8 cellular contexts compared by ENCODE assay signal in genomic region chr12:26121323-26121740, GRCh38. TPM values are rescaled to one million over a fixed set of nuclear protein-coding genes. Genes with fewer than 3 reads are reported as not detected.
A peak's percentile ranks its signal among the peaks of the same experiment; 100 is the strongest.
DNase-seq lines count a peak whose midpoint lies in the region; ATAC-seq and TF ChIP-seq lines count a peak whose summit lies in the region.

No MANE protein-coding gene starts in this region.

- no peaks in the 10 kb centered on the region for H4K20me1 ChIP-seq in SK-N-SH (ENCODE audit: insufficient read depth)

- peaks cover 23% of the 10 kb centered on the region for H3F3A ChIP-seq in SK-N-SH (replicated peaks; ENCODE audit: insufficient read depth)

- CTCF ChIA-PET in SK-N-SH (lab: Yijun Ruan, JAX): interaction anchor here (0.6 to 10.1 kb wide), 17 partner anchors 13 to 1011 kb away, joined by 3 to 64 read pairs (median 6); no protein-coding TSS in a partner anchor

- H3K9me2 ChIP-seq in SK-N-SH: no peaks in the 10 kb centered on the region

- peaks cover 23% of the 10 kb centered on the region for H3K79me2 ChIP-seq in SK-N-SH (ENCODE audit: insufficient read depth)

- TF ChIP-seq EP300 in SK-N-SH (IDR thresholded peaks at IDR 0.05; ENCODE audit: borderline replicate concordance in 1 of 2, low read depth in 1 of 2, low read length in 1 of 2): no peak

- H3K27me3 ChIP-seq in SK-N-SH (ENCODE audit: insufficient read depth): no peaks in the 10 kb centered on the region
- no peaks in the 10 kb centered on the region for H3K27me3 ChIP-seq in stomach smooth muscle (ENCODE audit: control insufficient read depth in 1 of 2, insufficient read depth in 2 of 2, low read length in 2 of 2)

- H3K27me3 Mint-ChIP-seq in activated naive CD8-positive, alpha-beta T cell: peaks cover 58% of the 10 kb centered on the region
- peaks cover 15 to 41% (median 25%) of the 10 kb centered on the region in 3 donors for H3K27me3 Mint-ChIP-seq in immature natural killer cell (ENCODE audit: low read depth in 3 of 3)

- TF ChIP-seq RAD21 in SK-N-SH (IDR thresholded peaks at IDR 0.05; ENCODE audit: low read length): no peak

- POLR2A ChIA-PET in SK-N-SH (lab: Yijun Ruan, JAX): interaction anchor here (0.6 to 1.1 kb wide), 2 partner anchors 493 to 530 kb away, joined by 3 read pairs; no protein-coding TSS in a partner anchor

- peak overlapping the region; percentile 62 for H3K4me2 ChIP-seq in SK-N-SH

- no peaks in the 10 kb centered on the region for H3K9me3 ChIP-seq in SK-N-SH
- no peaks in the 10 kb centered on the region for H3K9me3 ChIP-seq in stomach smooth muscle (ENCODE audit: control insufficient read depth in 2 of 2, low read length in 2 of 2)

- no peaks in the 10 kb centered on the region for H3K9me3 Mint-ChIP-seq in activated naive CD8-positive, alpha-beta T cell (ENCODE audit: low read depth)
- H3K9me3 Mint-ChIP-seq in immature natural killer cell: no peaks in the 10 kb centered on the region

- H3K9ac ChIP-seq in SK-N-SH (peak overlapping the region; percentile 62; the same call in 1 of the 2 replicates), stomach smooth muscle (ENCODE audit: low read length in 2 of 2) (peak overlapping the region; percentile 69 to 79)

- peaks cover 31% of the 10 kb centered on the region for H3K4me1 Mint-ChIP-seq in activated naive CD8-positive, alpha-beta T cell (ENCODE audit: low read depth)
- peaks cover 28 to 37% of the 10 kb centered on the region in 2 donors for H3K4me1 Mint-ChIP-seq in immature natural killer cell

- peak overlapping the region; percentile 8 for H3K27ac Mint-ChIP-seq in activated naive CD8-positive, alpha-beta T cell
- H3K27ac Mint-ChIP-seq in immature natural killer cell: no peak overlapping the region

- H3K36me3 ChIP-seq in SK-N-SH (replicated peaks in 1 of 2; ENCODE audit: control insufficient read depth in 1 of 2, insufficient read depth in 2 of 2, low read length in 1 of 2) (no peaks in the 10 kb centered on the region), stomach smooth muscle (ENCODE audit: control insufficient read depth in 2 of 2, insufficient read depth in 2 of 2, low read length in 2 of 2) (no peaks in the 10 kb centered on the region)

- no peaks in the 10 kb centered on the region for H3K36me3 Mint-ChIP-seq in activated naive CD8-positive, alpha-beta T cell
- H3K36me3 Mint-ChIP-seq in immature natural killer cell: no peaks in the 10 kb centered on the region

- WGBS in SK-N-SH (ENCODE audit: low lambda C conversion rate): 94% methylated on average over 8 of the region's 8 CpGs

- no peak for ATAC-seq in SK-N-SH treated with all-trans-retinoic acid at 6 μM for 48 hours
- ATAC-seq in GM21619 (IDR thresholded peaks at IDR 0.05; ENCODE audit: unreplicated experiment): no peak

- peaks cover 4 to 21% of the 10 kb centered on the region in 2 experiments; a peak in 3 of 4 replicates for H3K4me1 ChIP-seq in SK-N-SH (ENCODE audit: control insufficient read depth in 1 of 2, insufficient read depth in 2 of 2, low read depth in 1 of 2, low read length in 1 of 2)
- peaks cover 37% of the 10 kb centered on the region for H3K4me1 ChIP-seq in stomach smooth muscle (ENCODE audit: control insufficient read depth, insufficient read depth, low read length)

- peak overlapping the region; percentile 72 for H3K4me3 Mint-ChIP-seq in activated naive CD8-positive, alpha-beta T cell
- H3K4me3 Mint-ChIP-seq in immature natural killer cell: peak overlapping the region; percentile 34 to 75 (median 66)

- no peak overlapping the region for H2AFZ ChIP-seq in SK-N-SH (ENCODE audit: low read depth)

- H3K4me3 ChIP-seq in SK-N-SH (ENCODE audit: low read depth in 2 of 2, low read length in 1 of 2) (peak overlapping the region in 1 of 2 experiments; percentile 51; a peak in 2 of 4 replicates), stomach smooth muscle (ENCODE audit: low read length in 2 of 2) (peak overlapping the region; percentile 50 to 92)

- DNase-seq in SK-N-SH: no peak
- no peak for DNase-seq in immature natural killer cell
- no peak for DNase-seq in SIG-M5 treated with dmso at 0.1 percent for 504 hours (lab: John Stamatoyannopoulos, UW; ENCODE audit: unreplicated experiment)
- no peak for DNase-seq in UCSD-AML1 (lab: John Stamatoyannopoulos, UW; ENCODE audit: unreplicated experiment)

- H3K27ac ChIP-seq in SK-N-SH (ENCODE audit: low read depth in 2 of 2, low read length in 1 of 2) (no peak overlapping the region), stomach smooth muscle (ENCODE audit: low read length) (peak overlapping the region; percentile 88)

- no peak for TF ChIP-seq CTCF in SK-N-SH (IDR thresholded peaks at IDR 0.05)

TF ChIP-seq in SK-N-SH, 30 proteins besides CTCF, POLR2A, EP300 and RAD21:
- TF ChIP-seq FOSL2 (IDR thresholded peaks at IDR 0.05; ENCODE audit: borderline replicate concordance, low read depth) (no peak), RFX5 (IDR thresholded peaks at IDR 0.05; ENCODE audit: low read length) (no peak), TEAD4 (IDR thresholded peaks at IDR 0.05; ENCODE audit: borderline replicate concordance, insufficient read depth) (no peak), YY1 (IDR thresholded peaks at IDR 0.05; ENCODE audit: low read depth) (no peak), TCF12 (IDR thresholded peaks at IDR 0.05) (no peak), FOXM1 (IDR thresholded peaks at IDR 0.05; ENCODE audit: low read depth) (no peak), MEF2A (IDR thresholded peaks at IDR 0.05; ENCODE audit: borderline replicate concordance, low read depth) (no peak)
- TF ChIP-seq, protein P1, sequence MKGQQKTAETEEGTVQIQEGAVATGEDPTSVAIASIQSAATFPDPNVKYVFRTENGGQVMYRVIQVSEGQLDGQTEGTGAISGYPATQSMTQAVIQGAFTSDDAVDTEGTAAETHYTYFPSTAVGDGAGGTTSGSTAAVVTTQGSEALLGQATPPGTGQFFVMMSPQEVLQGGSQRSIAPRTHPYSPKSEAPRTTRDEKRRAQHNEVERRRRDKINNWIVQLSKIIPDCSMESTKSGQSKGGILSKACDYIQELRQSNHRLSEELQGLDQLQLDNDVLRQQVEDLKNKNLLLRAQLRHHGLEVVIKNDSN (IDR thresholded peaks at IDR 0.05; ENCODE audit: borderline replicate concordance, low read depth): no peak
- TF ChIP-seq, protein P2, sequence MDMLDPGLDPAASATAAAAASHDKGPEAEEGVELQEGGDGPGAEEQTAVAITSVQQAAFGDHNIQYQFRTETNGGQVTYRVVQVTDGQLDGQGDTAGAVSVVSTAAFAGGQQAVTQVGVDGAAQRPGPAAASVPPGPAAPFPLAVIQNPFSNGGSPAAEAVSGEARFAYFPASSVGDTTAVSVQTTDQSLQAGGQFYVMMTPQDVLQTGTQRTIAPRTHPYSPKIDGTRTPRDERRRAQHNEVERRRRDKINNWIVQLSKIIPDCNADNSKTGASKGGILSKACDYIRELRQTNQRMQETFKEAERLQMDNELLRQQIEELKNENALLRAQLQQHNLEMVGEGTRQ (IDR thresholded peaks at IDR 0.05; ENCODE audit: borderline replicate concordance, low read depth, low read length): no peak

TF ChIP-seq in SK-N-SH treated with all-trans-retinoic acid at 6 μM for 48 hours, 23 proteins besides CTCF, POLR2A, EP300 and RAD21 (continues in another document):
- TF ChIP-seq, protein P3, sequence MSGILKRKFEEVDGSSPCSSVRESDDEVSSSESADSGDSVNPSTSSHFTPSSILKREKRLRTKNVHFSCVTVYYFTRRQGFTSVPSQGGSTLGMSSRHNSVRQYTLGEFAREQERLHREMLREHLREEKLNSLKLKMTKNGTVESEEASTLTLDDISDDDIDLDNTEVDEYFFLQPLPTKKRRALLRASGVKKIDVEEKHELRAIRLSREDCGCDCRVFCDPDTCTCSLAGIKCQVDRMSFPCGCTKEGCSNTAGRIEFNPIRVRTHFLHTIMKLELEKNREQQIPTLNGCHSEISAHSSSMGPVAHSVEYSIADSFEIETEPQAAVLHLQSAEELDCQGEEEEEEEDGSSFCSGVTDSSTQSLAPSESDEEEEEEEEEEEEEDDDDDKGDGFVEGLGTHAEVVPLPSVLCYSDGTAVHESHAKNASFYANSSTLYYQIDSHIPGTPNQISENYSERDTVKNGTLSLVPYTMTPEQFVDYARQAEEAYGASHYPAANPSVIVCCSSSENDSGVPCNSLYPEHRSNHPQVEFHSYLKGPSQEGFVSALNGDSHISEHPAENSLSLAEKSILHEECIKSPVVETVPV (CRISPR knock-in tag; IDR thresholded peaks at IDR 0.05): no peak
- TF ChIP-seq RARB (CRISPR knock-in tag; IDR thresholded peaks at IDR 0.05) (no peak), OSR1 (CRISPR knock-in tag; IDR thresholded peaks at IDR 0.05) (no peak), ZFP30 (CRISPR knock-in tag; IDR thresholded peaks at IDR 0.05) (no peak), POU6F1 (CRISPR knock-in tag; IDR thresholded peaks at IDR 0.05; ENCODE audit: borderline replicate concordance, low read depth) (no peak)
- TF ChIP-seq, protein P4, sequence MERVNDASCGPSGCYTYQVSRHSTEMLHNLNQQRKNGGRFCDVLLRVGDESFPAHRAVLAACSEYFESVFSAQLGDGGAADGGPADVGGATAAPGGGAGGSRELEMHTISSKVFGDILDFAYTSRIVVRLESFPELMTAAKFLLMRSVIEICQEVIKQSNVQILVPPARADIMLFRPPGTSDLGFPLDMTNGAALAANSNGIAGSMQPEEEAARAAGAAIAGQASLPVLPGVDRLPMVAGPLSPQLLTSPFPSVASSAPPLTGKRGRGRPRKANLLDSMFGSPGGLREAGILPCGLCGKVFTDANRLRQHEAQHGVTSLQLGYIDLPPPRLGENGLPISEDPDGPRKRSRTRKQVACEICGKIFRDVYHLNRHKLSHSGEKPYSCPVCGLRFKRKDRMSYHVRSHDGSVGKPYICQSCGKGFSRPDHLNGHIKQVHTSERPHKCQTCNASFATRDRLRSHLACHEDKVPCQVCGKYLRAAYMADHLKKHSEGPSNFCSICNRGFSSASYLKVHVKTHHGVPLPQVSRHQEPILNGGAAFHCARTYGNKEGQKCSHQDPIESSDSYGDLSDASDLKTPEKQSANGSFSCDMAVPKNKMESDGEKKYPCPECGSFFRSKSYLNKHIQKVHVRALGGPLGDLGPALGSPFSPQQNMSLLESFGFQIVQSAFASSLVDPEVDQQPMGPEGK (CRISPR knock-in tag; IDR thresholded peaks at IDR 0.05; ENCODE audit: borderline replicate concordance): no peak

RNA-seq across cellular contexts. Expression of gene BHLHE41, which starts 3.5 kb away (rescaled TPM):
- polyA plus RNA-seq in SK-N-SH (2012; rRNA removed) (12.8 and 16.1 TPM in 2 replicates), immature natural killer cell (not detected)
- 11.9 and 14.0 TPM in 2 replicates for polyA plus RNA-seq in SK-N-SH (2012; cell fraction: cytosol; rRNA removed)
- 58.3 and 79.5 TPM in 2 replicates for polyA plus RNA-seq in SK-N-SH (2012; cell fraction: nucleus; rRNA removed)

Comparison
In these comparisons a context has a peak if more than half of its experiments do, and no peak if none do; other contexts are left out.
1. RNA of gene BHLHE41, which starts 3.5 kb away (polyA plus RNA-seq): 11.9 to 79.5 TPM in SK-N-SH; not detected in immature natural killer cell; every median in the first group is over 10 times any median in the second.